Comparison of ENCODE assay signal across 8 cellular contexts in the genomic region with DNA sequence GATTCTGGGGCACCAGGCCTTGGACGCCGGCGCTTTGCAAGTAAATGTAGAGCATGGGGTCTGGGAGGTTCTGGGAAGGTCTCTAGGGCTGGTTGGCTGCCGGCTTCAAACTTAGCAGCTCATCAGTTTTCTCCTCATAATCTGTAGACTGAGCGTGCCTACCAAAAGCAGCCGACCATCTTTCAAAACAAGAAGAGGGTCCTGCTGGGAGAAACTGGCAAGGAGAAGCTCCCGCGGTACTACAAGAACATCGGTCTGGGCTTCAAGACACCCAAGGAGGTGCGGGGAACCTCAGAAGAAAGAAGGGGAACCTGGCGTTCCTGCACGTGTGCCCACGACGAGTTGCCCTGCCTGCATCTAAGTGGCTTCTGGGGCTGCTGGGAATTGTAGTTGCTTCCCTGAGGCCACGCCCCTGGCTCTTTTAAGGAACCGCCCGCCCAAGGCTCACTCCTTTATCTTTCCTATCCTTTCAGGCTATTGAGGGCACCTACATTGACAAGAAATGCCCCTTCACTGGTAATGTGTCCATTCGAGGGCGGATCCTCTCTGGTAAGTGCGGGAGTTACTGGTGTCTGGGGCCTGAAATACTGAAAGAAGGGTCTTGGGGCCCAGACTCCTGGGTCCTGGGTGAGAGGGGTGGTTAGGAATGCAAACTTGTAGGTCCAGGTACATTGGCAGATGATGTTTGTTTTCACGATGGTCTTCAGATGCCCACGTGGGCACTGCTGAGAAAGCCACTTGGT. TPM values are rescaled to one million over a fixed set of nuclear protein-coding genes. Genes with fewer than 3 reads are reported as not detected.
A peak's percentile ranks its signal among the peaks of the same experiment; 100 is the strongest.
DNase-seq lines count a peak whose midpoint lies in the region; ATAC-seq and TF ChIP-seq lines count a peak whose summit lies in the region.

No MANE protein-coding gene starts in this region.

- H3K36me3 ChIP-seq in upper lobe of left lung, result peaks cover 19 to 43% (median 41%) of the 10 kb centered on the region in 4 donors

- peak overlapping the region; percentile 65 to 96 (median 90) for H3K4me3 ChIP-seq in upper lobe of left lung

- peak overlapping the region; percentile 96 to 100 (median 99) for H3K27ac Mint-ChIP-seq in naive thymus-derived CD8-positive, alpha-beta T cell

- H3K4me1 ChIP-seq in upper lobe of left lung, result peaks cover 39 to 52% (median 49%) of the 10 kb centered on the region in 4 donors

- TF ChIP-seq POLR2A in upper lobe of left lung (IDR thresholded peaks at IDR 0.05), result peak in 1 of 4 donors; percentile 53

- TF ChIP-seq CTCF in upper lobe of left lung (IDR thresholded peaks at IDR 0.05), result no peak

- no peaks in the 10 kb centered on the region for H3K9me3 ChIP-seq in upper lobe of left lung

- WGBS in upper lobe of left lung, 2 donors, result 11 to 23% methylated on average over 14 to 22 of the region's 22 CpGs

- peak overlapping the region; percentile 96 to 100 (median 100) for H3K4me3 Mint-ChIP-seq in naive thymus-derived CD8-positive, alpha-beta T cell

- peak; percentile 9 for ATAC-seq in esophagus mucosa
- ATAC-seq in naive thymus-derived CD8-positive, alpha-beta T cell, result peak; percentile 3 to 5
- ATAC-seq in upper lobe of left lung (ENCODE audit: low FRiP score in 2 of 2), result peak; percentile 34 to 50
- no peak for ATAC-seq in GM21529 (IDR thresholded peaks at IDR 0.05; ENCODE audit: unreplicated experiment)

- DNase-seq in DMS53 (lab: John Stamatoyannopoulos, UW) (peak; percentile 71), DMS53 treated with DMSO at 0.1 percent for 48 hours (lab: John Stamatoyannopoulos, UW; ENCODE audit: unreplicated experiment) (no peak), NCI-H69 (lab: John Stamatoyannopoulos, UW) (peak; percentile 26), upper lobe of left lung (peak in 1 of 2 donors; percentile 88)
- DNase-seq in activated CD8-positive, alpha-beta memory T cell treated with anti-CD3 and anti-CD28 coated beads, Interleukin-2, amount 50 U/mL, for 48 hours, result peak; percentile 86
- DNase-seq in naive thymus-derived CD8-positive, alpha-beta T cell, result peak; percentile 51 to 87 (median 72)

- no peaks in the 10 kb centered on the region for H3K27me3 ChIP-seq in upper lobe of left lung

- H3K36me3 Mint-ChIP-seq in naive thymus-derived CD8-positive, alpha-beta T cell, result peaks cover 17 to 51% (median 34%) of the 10 kb centered on the region in 3 donors

- POLR2A ChIA-PET in naive thymus-derived CD8-positive, alpha-beta T cell (lab: Charles Lee), result interaction anchor here (1.7 to 4.2 kb wide), 6 partner anchors 16 to 180 kb away, joined by 5 to 45 read pairs (median 16); a partner anchor contains a TSS

- no peak for TF ChIP-seq EP300 in upper lobe of left lung (IDR thresholded peaks at IDR 0.05)

- H3K4me1 Mint-ChIP-seq in naive thymus-derived CD8-positive, alpha-beta T cell, result peaks cover 18 to 79% (median 66%) of the 10 kb centered on the region in 4 donors

- peak overlapping the region; percentile 94 to 98 (median 96) for H3K27ac ChIP-seq in upper lobe of left lung

- H3K27me3 Mint-ChIP-seq in naive thymus-derived CD8-positive, alpha-beta T cell, result peaks cover 0 to 2% (median 0%) of the 10 kb centered on the region in 5 donors

- peaks cover 0 to 2% (median 0%) of the 10 kb centered on the region in 9 donors for H3K9me3 Mint-ChIP-seq in naive thymus-derived CD8-positive, alpha-beta T cell

RNA-seq across cellular contexts. Expression of a gene that starts 1.0 kb away (rescaled TPM):
- total RNA-seq in esophagus mucosa (1,446 TPM), upper lobe of left lung (1,000 to 10,000 TPM; 1,447 to 3,855 (median 1,708) TPM)
- 1,000 to 10,000 TPM; 3,084 to 3,152 TPM for total RNA-seq in naive thymus-derived CD8-positive, alpha-beta T cell
- 1,000 to 10,000 TPM; 2,379 to 2,818 (median 2,600) TPM for polyA plus RNA-seq in naive thymus-derived CD8-positive, alpha-beta T cell

RNA-seq across cellular contexts. Expression of a gene that starts 9.8 kb away (rescaled TPM):
- total RNA-seq in esophagus mucosa, result 2,820 TPM
- 1,000 to 10,000 TPM; 5,160 to 5,167 TPM for total RNA-seq in naive thymus-derived CD8-positive, alpha-beta T cell
- polyA plus RNA-seq in naive thymus-derived CD8-positive, alpha-beta T cell, result 1,000 to 10,000 TPM; 3,162 to 3,664 (median 3,630) TPM
- 1,000 to 10,000 TPM in 4 of 6 donors, 100 to 1,000 TPM in 2; 974 to 2,595 (median 1,696) TPM for total RNA-seq in upper lobe of left lung

RNA-seq across cellular contexts. Expression of a gene that starts 15.2 kb away (rescaled TPM):
- total RNA-seq in esophagus mucosa (30.4 TPM), upper lobe of left lung (100 to 1,000 TPM; 175 to 466 (median 328) TPM)
- 10 to 100 TPM; 24.3 to 26.0 TPM for total RNA-seq in naive thymus-derived CD8-positive, alpha-beta T cell
- polyA plus RNA-seq in naive thymus-derived CD8-positive, alpha-beta T cell, result 10 to 100 TPM; 50.3 to 62.9 (median 61.5) TPM

RNA-seq across cellular contexts. Expression of a gene that starts 23.2 kb away (rescaled TPM):
- 3.3 TPM for total RNA-seq in esophagus mucosa
- 100 to 1,000 TPM; 106 to 112 TPM for total RNA-seq in naive thymus-derived CD8-positive, alpha-beta T cell
- polyA plus RNA-seq in naive thymus-derived CD8-positive, alpha-beta T cell, result 100 to 1,000 TPM; 108 to 205 (median 166) TPM
- total RNA-seq in upper lobe of left lung, result 10 to 100 TPM in 3 of 6 donors, 1 to 10 TPM in 3; 4.3 to 19.9 (median 9.9) TPM

RNA-seq across cellular contexts. Expression of a gene that starts 30.6 kb away (rescaled TPM):
- total RNA-seq in esophagus mucosa, result 1.8 TPM
- 1 to 10 TPM; 1.6 to 3.6 TPM for total RNA-seq in naive thymus-derived CD8-positive, alpha-beta T cell
- polyA plus RNA-seq in naive thymus-derived CD8-positive, alpha-beta T cell, result 1 to 10 TPM; 1.5 to 4.5 (median 2.8) TPM
- total RNA-seq in upper lobe of left lung, result 10 to 100 TPM in 5 of 6 donors, 1 to 10 TPM in 1; 5.9 to 82.8 (median 26.6) TPM
